Comparison of ENCODE assay signal across 19 cellular contexts in genomic region chr1:25720624-25721023, GRCh38.
DNase-seq lines count a peak whose midpoint lies in the region; ATAC-seq, FAIRE-seq and TF ChIP-seq lines count a peak whose summit lies in the region.
"Had no signal": no experiment of that assay in that cellular context is flagged by ENCODE, and none has a peak within 500 bp of the region (broad histone marks: within the 10 kb centered on the region; RNA-seq: fewer than 3 reads in every experiment).

No MANE protein-coding gene starts in this region.

- H3K18ac ChIP-seq in IMR-90 (ENCODE audit: low read depth, low read length) = no peak overlapping the region

- TF ChIP-seq RAD21 in IMR-90 (IDR thresholded peaks at IDR 0.05; ENCODE audit: low read length) = no peak

- FAIRE-seq in astrocyte (lab: Jason Lieb, UNC) (no peak), keratinocyte (lab: Jason Lieb, UNC) (peak; percentile 29)
- FAIRE-seq: GM12892, H54 had no signal

- H3K4me1 Mint-ChIP-seq in astrocyte (ENCODE audit: low read depth, unreplicated experiment) = peaks cover 6% of the 10 kb centered on the region
- H3K4me1 Mint-ChIP-seq: B cell had no signal

- H3K9me3 ChIP-seq in IMR-90 (ENCODE audit: control insufficient read depth, insufficient read depth, low read length) (no peaks in the 10 kb centered on the region), astrocyte (ENCODE audit: insufficient read depth, low read depth, low read length) (no peaks in the 10 kb centered on the region), keratinocyte (ENCODE audit: control insufficient read depth, low read depth, low read length) (no peaks in the 10 kb centered on the region)
- H3K9me3 ChIP-seq: Caco-2, HAP-1 had no signal

- no peak overlapping the region for H3K56ac ChIP-seq in IMR-90 (ENCODE audit: extremely low read depth, insufficient read depth, low read length)

- H3K4me3 Mint-ChIP-seq in astrocyte (ENCODE audit: unreplicated experiment) = no peak overlapping the region
- H3K4me3 Mint-ChIP-seq: B cell; CD4-positive, CD25-positive, alpha-beta regulatory T cell; CD8-positive, alpha-beta T cell had no signal

- no peak overlapping the region for H3K23ac ChIP-seq in IMR-90 (ENCODE audit: low read depth, low read length)

- H2BK15ac ChIP-seq in IMR-90 (ENCODE audit: low read depth, low read length) = no peak overlapping the region

- H3K4me1 ChIP-seq in IMR-90 (ENCODE audit: control insufficient read depth, insufficient read depth, low read length) (no peaks in the 10 kb centered on the region; the same call in 1 of the 2 replicates), astrocyte (ENCODE audit: insufficient read depth, low read length) (no peaks in the 10 kb centered on the region), keratinocyte (ENCODE audit: control insufficient read depth, extremely low read depth, insufficient read depth, low read length) (peaks cover 16% of the 10 kb centered on the region)
- H3K4me1 ChIP-seq: BLaER1, HAP-1 had no signal

- H4K5ac ChIP-seq in IMR-90 (ENCODE audit: low read depth, low read length) = no peak overlapping the region

- no peak overlapping the region for H4K91ac ChIP-seq in IMR-90 (ENCODE audit: insufficient read depth, low read depth, low read length)

- in situ Hi-C loops in IMR-90 (cut with MboI; ENCODE audit: low sequenced_read_pairs) = no loop called here

- H3K27ac ChIP-seq in IMR-90 (ENCODE audit: insufficient read depth, low read length) = no peak overlapping the region
- H3K27ac ChIP-seq in astrocyte (ENCODE audit: low read depth, low read length) = no peak overlapping the region
- no peak overlapping the region for H3K27ac ChIP-seq in keratinocyte (ENCODE audit: control insufficient read depth, insufficient read depth, low read length)
- H3K27ac ChIP-seq: BLaER1, C4-2B had no signal

- H3K9me1 ChIP-seq in IMR-90 (ENCODE audit: insufficient read depth, low read length) = 0 out of 2 replicates have a peak, but pooled peaks cover 3% of the 10 kb centered on the region
- no peaks in the 10 kb centered on the region for H3K9me1 ChIP-seq in keratinocyte (ENCODE audit: control insufficient read depth, extremely low read depth, insufficient read depth, low read length)

- no peaks in the 10 kb centered on the region for H3K36me3 Mint-ChIP-seq in astrocyte (ENCODE audit: low read depth, unreplicated experiment)

- no peak overlapping the region for H3K27ac Mint-ChIP-seq in astrocyte (ENCODE audit: unreplicated experiment)
- H3K27ac Mint-ChIP-seq: B cell; CD8-positive, alpha-beta T cell had no signal

- TF ChIP-seq POLR2A in IMR-90 (IDR thresholded peaks at IDR 0.05; ENCODE audit: low read depth, low read length) = no peak

- no peak overlapping the region for H3K4me3 ChIP-seq in IMR-90 (ENCODE audit: insufficient read depth, low read depth, low read length)
- no peak overlapping the region for H3K4me3 ChIP-seq in astrocyte (ENCODE audit: insufficient read depth, low read depth, low read length)
- H3K4me3 ChIP-seq in keratinocyte (ENCODE audit: control insufficient read depth in 2 of 3, extremely low read depth in 1 of 3, insufficient read depth in 2 of 3, low read depth in 1 of 3, low read length in 3 of 3) = no peak overlapping the region
- H3K4me3 ChIP-seq: BLaER1, HAP-1 had no signal

- no peak overlapping the region for H3K9ac ChIP-seq in IMR-90 (ENCODE audit: low read depth, low read length)
- no peak overlapping the region for H3K9ac ChIP-seq in astrocyte (ENCODE audit: low read length)
- H3K9ac ChIP-seq in keratinocyte (ENCODE audit: control insufficient read depth, extremely low read depth, insufficient read depth, low read length) = no peak overlapping the region
- H3K9ac ChIP-seq: BLaER1 had no signal

- intact Hi-C loops in IMR-90 (cut with micrococcal nuclease) = no loop called here

- H3K79me1 ChIP-seq in IMR-90 (ENCODE audit: low read depth in 1 of 2, low read length in 2 of 2) = peaks cover 0 to 5% of the 10 kb centered on the region in 2 experiments; a peak in 2 of 4 replicates

- H3K79me2 ChIP-seq in astrocyte (ENCODE audit: insufficient read depth, low read length) = no peaks in the 10 kb centered on the region
- H3K79me2 ChIP-seq in keratinocyte (ENCODE audit: control insufficient read depth, insufficient read depth, low read length) = no peaks in the 10 kb centered on the region

- no peak overlapping the region for H2BK120ac ChIP-seq in IMR-90 (ENCODE audit: low read depth, low read length)

- no CpG with 5 or more reads among the region's 5 CpGs for WGBS in IMR-90 (ENCODE audit: extremely low coverage in 2 of 2, insufficient read length in 1 of 2), 2 experiments

- H2AFZ ChIP-seq in IMR-90 (replicated peaks; ENCODE audit: low read length, poor library complexity) (no peak overlapping the region), astrocyte (ENCODE audit: low read depth, low read length) (no peak overlapping the region), keratinocyte (ENCODE audit: control insufficient read depth, low read length) (no peak overlapping the region)

- CTCF ChIA-PET in IMR-90 (lab: Yijun Ruan, JAX) = no interaction called here

- no peak overlapping the region for H2BK20ac ChIP-seq in IMR-90 (ENCODE audit: low read depth, low read length)

- H2AK5ac ChIP-seq in IMR-90 (ENCODE audit: low read depth, low read length) = no peak overlapping the region

- BruUV-seq in IMR-90 (replicated peaks; lab: Mats Ljungman, UMichigan) = no TSS peak

- no peak overlapping the region for H3K14ac ChIP-seq in IMR-90 (replicated peaks; ENCODE audit: low read depth, low read length)

- DNase-seq in IMR-90 (peak; percentile 42), LHCN-M2 (ENCODE audit: low read depth) (peak; percentile 51), astrocyte (ENCODE audit: low read depth) (peak; percentile 44), keratinocyte (ENCODE audit: low read depth, low spot score) (no peak), NCI-H146 treated with DMSO at 0.1 percent for 48 hours (lab: John Stamatoyannopoulos, UW; ENCODE audit: unreplicated experiment) (no peak), T1000 (lab: John Stamatoyannopoulos, UW) (no peak), 8988T (no peak)
- DNase-seq: Caco-2; CD4-positive, CD25-positive, alpha-beta regulatory T cell; CD8-positive, alpha-beta T cell; DMS153; DND-41; GOT3 had no signal

- peaks cover 18% of the 10 kb centered on the region for H3K27me3 Mint-ChIP-seq in astrocyte (ENCODE audit: low read depth, unreplicated experiment)

- dilution Hi-C loops in IMR-90 (cut with HindIII; ENCODE audit: low sequenced_read_pairs, unreplicated experiment) = no loop called here
- dilution Hi-C loops in keratinocyte (cut with MboI; ENCODE audit: extremely low pct_ligation_motif_present, low sequenced_read_pairs) = no loop called here

- peaks cover 3% of the 10 kb centered on the region for H3K9me3 Mint-ChIP-seq in astrocyte (ENCODE audit: unreplicated experiment)
- H3K9me3 Mint-ChIP-seq: CD4-positive, CD25-positive, alpha-beta regulatory T cell; CD8-positive, alpha-beta T cell had no signal

- peak; percentile 69; the same call in 1 of the 2 replicates for ATAC-seq in IMR-90 (ENCODE audit: low read depth)
- ATAC-seq: CD8-positive, alpha-beta T cell had no signal

- no peaks in the 10 kb centered on the region for H3K36me3 ChIP-seq in IMR-90 (ENCODE audit: control insufficient read depth, insufficient read depth, low read length)
- H3K36me3 ChIP-seq in astrocyte (ENCODE audit: insufficient read depth, low read length) = no peaks in the 10 kb centered on the region
- H3K36me3 ChIP-seq in keratinocyte (ENCODE audit: control insufficient read depth in 2 of 2, extremely low read depth in 1 of 2, insufficient read depth in 2 of 2, low read length in 2 of 2) = no peaks in the 10 kb centered on the region
- H3K36me3 ChIP-seq: BLaER1, HAP-1 had no signal

- H2BK5ac ChIP-seq in IMR-90 (ENCODE audit: low read depth, low read length, poor library complexity, severe bottlenecking) = no peak overlapping the region

- TF ChIP-seq CTCF in IMR-90 (conservative IDR thresholded peaks at IDR 0.05; ENCODE audit: low read depth, low read length) (no peak), astrocyte (IDR thresholded peaks at IDR 0.05; ENCODE audit: insufficient read depth, low read depth, low read length) (no peak), keratinocyte (optimal IDR thresholded peaks at IDR 0.05 in 1 of 3, IDR thresholded peaks at IDR 0.05 in 1 of 3, conservative IDR thresholded peaks at IDR 0.05 in 1 of 3; ENCODE audit: extremely low read depth in 1 of 3, insufficient read depth in 2 of 3, low read length in 3 of 3) (no peak)

- POLR2A ChIA-PET in IMR-90 (lab: Charles Lee; ENCODE audit: unreplicated experiment) = no interaction called here

- H2AK9ac ChIP-seq in IMR-90 (replicated peaks; ENCODE audit: low read depth, low read length, poor library complexity) = no peak overlapping the region

- H3K27me3 ChIP-seq in IMR-90 (ENCODE audit: control insufficient read depth, insufficient read depth, low read length) (no peaks in the 10 kb centered on the region; the same call in 1 of the 2 replicates), astrocyte (ENCODE audit: insufficient read depth, low read length) (peaks cover 23% of the 10 kb centered on the region), keratinocyte (ENCODE audit: control insufficient read depth, extremely low read depth, insufficient read depth, low read length) (no peaks in the 10 kb centered on the region)
- H3K27me3 ChIP-seq: BLaER1 had no signal

- no peak overlapping the region for H4K8ac ChIP-seq in IMR-90 (ENCODE audit: low read depth in 2 of 2, low read length in 2 of 2)

- no peaks in the 10 kb centered on the region for H4K20me1 ChIP-seq in IMR-90 (ENCODE audit: insufficient read depth, low read length)
- H4K20me1 ChIP-seq in astrocyte (ENCODE audit: insufficient read depth, low read length) = no peaks in the 10 kb centered on the region
- no peaks in the 10 kb centered on the region for H4K20me1 ChIP-seq in keratinocyte (ENCODE audit: control insufficient read depth, extremely low read depth, insufficient read depth, low read length)
- H4K20me1 ChIP-seq: BLaER1 had no signal

- no peak overlapping the region for H3K4ac ChIP-seq in IMR-90 (ENCODE audit: low read depth, low read length)

- H3K4me2 ChIP-seq in IMR-90 (ENCODE audit: low read depth, low read length) = no peak overlapping the region
- no peak overlapping the region for H3K4me2 ChIP-seq in astrocyte (ENCODE audit: low read length)
- H3K4me2 ChIP-seq in keratinocyte (ENCODE audit: control insufficient read depth, extremely low read depth, insufficient read depth, low read depth, low read length) = no peak overlapping the region
- H3K4me2 ChIP-seq: BLaER1 had no signal

TF ChIP-seq in IMR-90, 13 proteins besides CTCF, POLR2A, EP300 and RAD21:
- TF ChIP-seq MAZ (IDR thresholded peaks at IDR 0.05; ENCODE audit: borderline replicate concordance, low read depth, low read length) (no peak), ELK1 (IDR thresholded peaks at IDR 0.05; ENCODE audit: borderline replicate concordance, low read depth, low read length) (no peak)

Comparison
In these comparisons a context has a peak if more than half of its experiments do, and no peak if none do; other contexts are left out.
1. DNase-seq: peak in IMR-90 (single experiment), LHCN-M2 (single experiment) and astrocyte (single experiment); none in keratinocyte (single experiment), NCI-H146 treated with DMSO at 0.1 percent for 48 hours (single experiment), T1000 (single experiment) and 8988T (single experiment).